8 cellular contexts compared by ENCODE assay signal in genomic region chr15:59372352-59373211, GRCh38. TPM values are rescaled to one million over a fixed set of nuclear protein-coding genes. Genes with fewer than 3 reads are reported as not detected.
DNase-seq lines count a peak whose midpoint lies in the region; ATAC-seq, FAIRE-seq and TF ChIP-seq lines count a peak whose summit lies in the region.

Gene MYO1E (minus strand): TSS chr15:59372871. CDS start chr15:59372500, 371 bp downstream.

- no peaks in the 10 kb centered on the region for H3K9me3 ChIP-seq in DOHH2 (ENCODE audit: control insufficient read depth, insufficient read depth, low read length)

- ATAC-seq in GM21576 (IDR thresholded peaks at IDR 0.05; ENCODE audit: unreplicated experiment) (peak; percentile 39), left cardiac atrium (peak; percentile 96 to 98)

- no peaks in the 10 kb centered on the region for H3K9me3 Mint-ChIP-seq in osteocyte (ENCODE audit: unreplicated experiment)

- H3K27ac ChIP-seq in DOHH2 (ENCODE audit: low read depth, low read length) (0 out of 2 replicates have a peak within 1 kb of the TSS, but pooled peaks have one; percentile 6), angular gyrus (ENCODE audit: low read depth, low read length) (peak within 1 kb of the TSS; percentile 87)

- no peaks in the 10 kb centered on the region for H3K27me3 ChIP-seq in DOHH2 (ENCODE audit: control insufficient read depth, low read length)

- no peaks in the 10 kb centered on the region for H3K9me2 ChIP-seq in DOHH2 (replicated peaks; ENCODE audit: control insufficient read depth, low read length)

- H3K27me3 Mint-ChIP-seq in osteocyte (ENCODE audit: unreplicated experiment), result no peaks in the 10 kb centered on the region

- peak; percentile 36; the same call in 1 of the 2 replicates for TF ChIP-seq EP300 in Ishikawa (IDR thresholded peaks at IDR 0.05; ENCODE audit: borderline replicate concordance)

- intact Hi-C loops in left cardiac atrium (cut with DNase I), result loop anchor here in 1 of 2 donors (5.0 to 10.0 kb wide), 3 partner anchors 65 to 148 kb away; partner anchors contain the start of gene FAM81A

- peak within 1 kb of the TSS; percentile 93 for H3K27ac Mint-ChIP-seq in osteocyte (ENCODE audit: unreplicated experiment)

- H3K79me2 ChIP-seq in DOHH2 (ENCODE audit: control insufficient read depth, low read length), result peaks cover 52% of the 10 kb centered on the region

- H3K36me3 Mint-ChIP-seq in osteocyte (ENCODE audit: unreplicated experiment), result no peaks in the 10 kb centered on the region

- peaks cover 63% of the 10 kb centered on the region for H3K4me1 ChIP-seq in DOHH2 (ENCODE audit: control insufficient read depth, low read length)

- H3K4me3 ChIP-seq in DOHH2 (ENCODE audit: low read length), result peak within 1 kb of the TSS; percentile 77

- DNase-seq in RCC 7860 (ENCODE audit: low spot score) (peak; percentile 95), left cardiac atrium (peak; percentile 87), osteocyte (ENCODE audit: extremely low spot score, unreplicated experiment) (peak; percentile 92), SHP77 treated with DMSO at 0.1 percent for 48 hours (lab: John Stamatoyannopoulos, UW) (no peak)

- peak within 1 kb of the TSS; percentile 90 for H3K4me3 Mint-ChIP-seq in osteocyte (ENCODE audit: unreplicated experiment)

- H4K20me1 ChIP-seq in DOHH2 (ENCODE audit: control insufficient read depth, insufficient read depth, low read depth, low read length), result no peaks in the 10 kb centered on the region

- peak; percentile 87 for FAIRE-seq in RCC 7860 (lab: Jason Lieb, UNC)

- no peak for TF ChIP-seq CTCF in DOHH2 (IDR thresholded peaks at IDR 0.05; ENCODE audit: low read depth, low read length, poor library complexity, severe bottlenecking)
- no peak for TF ChIP-seq CTCF in osteocyte (IDR thresholded peaks at IDR 0.05)

- H3K4me2 ChIP-seq in DOHH2 (ENCODE audit: low read length), result peak within 1 kb of the TSS; percentile 75

- no peak for TF ChIP-seq RAD21 in Ishikawa (IDR thresholded peaks at IDR 0.05; ENCODE audit: low read depth)

- peaks cover 11% of the 10 kb centered on the region for H3F3A ChIP-seq in DOHH2 (ENCODE audit: control insufficient read depth, insufficient read depth)

- peaks cover 25% of the 10 kb centered on the region for H3K4me1 Mint-ChIP-seq in osteocyte (ENCODE audit: unreplicated experiment)

- peaks cover 3% of the 10 kb centered on the region; the same call in 1 of the 2 replicates for H3K36me3 ChIP-seq in DOHH2 (ENCODE audit: control insufficient read depth, low read length)

TF ChIP-seq in Ishikawa, 13 proteins besides CTCF, POLR2A, EP300 and RAD21:
- TF ChIP-seq TEAD4 (IDR thresholded peaks at IDR 0.05), result no peak
- TF ChIP-seq ZBTB7A (IDR thresholded peaks at IDR 0.05; ENCODE audit: low read depth), result no peak
- peak; percentile 3; the same call in 1 of the 2 replicates for TF ChIP-seq CEBPB (IDR thresholded peaks at IDR 0.05)
- TF ChIP-seq TCF12 (IDR thresholded peaks at IDR 0.05; ENCODE audit: low read depth), result peak; percentile 47
- peak; percentile 72; the same call in 1 of the 2 replicates for TF ChIP-seq CREB1 (IDR thresholded peaks at IDR 0.05; ENCODE audit: low read depth)
- TF ChIP-seq YY1 (IDR thresholded peaks at IDR 0.05; ENCODE audit: low read depth), result peak; percentile 12; the same call in 1 of the 2 replicates
- TF ChIP-seq MAX (IDR thresholded peaks at IDR 0.05), result peak; percentile 82
- TF ChIP-seq TAF1 (IDR thresholded peaks at IDR 0.05; ENCODE audit: low read depth), result peak; percentile 86
- peak; percentile 45 for TF ChIP-seq FOXM1 (IDR thresholded peaks at IDR 0.05; ENCODE audit: borderline replicate concordance, low read depth)

RNA-seq across cellular contexts. Expression of gene MYO1E, which starts in this region (rescaled TPM):
- total RNA-seq in left cardiac atrium (10 to 100 TPM; 32.1 to 49.5 TPM), osteocyte (84.6 and 105 TPM in 2 replicates)
